In genomic region chr12:27207626-27208413, GRCh38 we compare ENCODE assay signal across 7 cellular contexts. TPM values are rescaled to one million over a fixed set of nuclear protein-coding genes. Genes with fewer than 3 reads are reported as not detected.
DNase-seq lines count a peak whose midpoint lies in the region; ATAC-seq and FAIRE-seq lines count a peak whose summit lies in the region.

No MANE protein-coding gene starts in this region.

- no peaks in the 10 kb centered on the region for H4K20me1 ChIP-seq in GM23248 (ENCODE audit: insufficient read depth)

- no peaks in the 10 kb centered on the region for H3K9me2 ChIP-seq in GM23248 (ENCODE audit: insufficient read depth)

- H3K4me2 ChIP-seq in GM23248 (ENCODE audit: unreplicated experiment): no peak overlapping the region

- H3K4me1 ChIP-seq in GM23248 (ENCODE audit: insufficient read depth): no peaks in the 10 kb centered on the region

- H3K36me3 ChIP-seq in GM23248 (ENCODE audit: low read depth): no peaks in the 10 kb centered on the region

- no peaks in the 10 kb centered on the region for H3K27me3 ChIP-seq in GM23248 (replicated peaks; ENCODE audit: insufficient read depth)

- no peaks in the 10 kb centered on the region for H3K79me2 ChIP-seq in GM23248 (ENCODE audit: insufficient read depth)

- no peak overlapping the region for H3K27ac ChIP-seq in GM23248

- no peaks in the 10 kb centered on the region for H3K9me3 ChIP-seq in GM23248 (ENCODE audit: low read depth)

- no peak overlapping the region for H3K4me3 ChIP-seq in GM23248

- H3K9ac ChIP-seq in GM23248: no peak overlapping the region

- DNase-seq in HTR-8/SVneo (ENCODE audit: insufficient read length, low spot score): no peak
- peak; percentile 7 for DNase-seq in stimulated activated CD4-positive, alpha-beta T cell treated with anti-CD3 and anti-CD28 coated beads, Interleukin-12 subunit alpha, Interleukin-12 subunit beta, amount 100 ng/mL, for 4 hours
- DNase-seq in GM23248: no peak
- no peak for DNase-seq in HuH-7 (ENCODE audit: low spot score)
- no peak for DNase-seq in NCI-H748 (lab: John Stamatoyannopoulos, UW; ENCODE audit: unreplicated experiment)

- WGBS in GM23248 (ENCODE audit: low coverage in 1 of 2, low lambda C conversion rate in 2 of 2, missing lambda C conversion rate in 2 of 2), 2 experiments: 44 to 48% methylated on average over 9 of the region's 9 CpGs

- in situ Hi-C loops in GM23248 (cut with MboI): no loop called here

- H3F3A ChIP-seq in GM23248 (ENCODE audit: insufficient read depth): no peaks in the 10 kb centered on the region

- FAIRE-seq in HTR-8/SVneo (lab: Jason Lieb, UNC): peak; percentile 46

- ATAC-seq in GM18868 (IDR thresholded peaks at IDR 0.05; ENCODE audit: unreplicated experiment): peak; percentile 95
- ATAC-seq in GM21723 (IDR thresholded peaks at IDR 0.05; ENCODE audit: unreplicated experiment): peak; percentile 93

- H2AFZ ChIP-seq in GM23248: no peak overlapping the region

RNA-seq across cellular contexts. Expression of gene STK38L, which starts 36.3 kb away (rescaled TPM):
- 16.8 and 38.7 TPM in 2 replicates for total RNA-seq in GM23248 (2014; rRNA removed; shearing (Covaris generic))
- polyA plus RNA-seq in GM23248 (2016; fragmentation: Nextera tagmentation; extraction: Ambion mirVana): 16.0 and 19.9 TPM in 2 replicates
